Comparison of ENCODE assay signal across 8 cellular contexts in the genomic region with DNA sequence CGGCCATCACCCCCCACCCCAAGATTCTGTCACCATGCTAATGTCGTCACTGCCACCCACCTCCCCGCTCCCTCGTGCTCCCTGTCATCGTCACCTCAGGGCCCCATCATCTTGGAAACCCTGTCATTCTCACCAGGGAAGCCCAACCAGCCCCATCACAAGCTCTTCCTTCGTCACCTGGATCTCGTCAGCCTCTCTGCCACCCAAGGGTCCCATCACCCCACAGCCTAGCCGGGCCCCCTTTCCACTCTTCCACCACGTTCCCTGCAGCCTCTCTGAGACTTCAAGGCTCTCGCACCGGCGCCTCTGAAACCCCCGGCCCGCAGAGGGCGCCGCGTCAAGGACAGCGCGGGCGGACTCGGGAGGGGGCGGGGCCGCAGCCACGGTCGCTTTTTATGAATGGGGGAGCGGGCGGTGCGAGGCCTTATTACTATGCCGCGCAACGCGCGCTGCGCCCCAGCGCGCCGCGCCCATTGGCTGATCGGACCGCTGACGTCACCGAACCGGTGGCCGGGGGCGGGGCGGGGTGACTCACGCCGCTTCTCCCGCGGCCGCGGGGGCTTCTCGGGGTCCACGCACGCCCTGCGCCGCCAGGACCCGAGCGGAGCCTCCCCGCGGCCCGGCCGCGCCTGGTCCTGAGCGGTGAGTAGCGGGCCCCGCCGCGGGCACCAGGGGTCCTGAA. TPM values are rescaled to one million over a fixed set of nuclear protein-coding genes. Genes with fewer than 3 reads are reported as not detected.
DNase-seq lines count a peak whose midpoint lies in the region; FAIRE-seq and TF ChIP-seq lines count a peak whose summit lies in the region.

A gene with protein sequence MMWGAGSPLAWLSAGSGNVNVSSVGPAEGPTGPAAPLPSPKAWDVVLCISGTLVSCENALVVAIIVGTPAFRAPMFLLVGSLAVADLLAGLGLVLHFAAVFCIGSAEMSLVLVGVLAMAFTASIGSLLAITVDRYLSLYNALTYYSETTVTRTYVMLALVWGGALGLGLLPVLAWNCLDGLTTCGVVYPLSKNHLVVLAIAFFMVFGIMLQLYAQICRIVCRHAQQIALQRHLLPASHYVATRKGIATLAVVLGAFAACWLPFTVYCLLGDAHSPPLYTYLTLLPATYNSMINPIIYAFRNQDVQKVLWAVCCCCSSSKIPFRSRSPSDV (plus strand): TSS at position 527 of the 682 bp plus-strand sequence. CDS start 1,177 bp downstream, outside the sequence.

- peak; percentile 52 for TF ChIP-seq CTCF in MM.1S (IDR thresholded peaks at IDR 0.05; ENCODE audit: low read length)

- peak within 1 kb of the TSS; percentile 90 for H3K4me2 ChIP-seq in MM.1S (ENCODE audit: low read depth, low read length)

- H3K27ac ChIP-seq in MM.1S (ENCODE audit: low read length) = no peak within 1 kb of the TSS
- peak within 1 kb of the TSS; percentile 82 for H3K27ac ChIP-seq in SJSA1
- peak within 1 kb of the TSS; percentile 30 for H3K27ac ChIP-seq in substantia nigra (ENCODE audit: low read depth, low read length, poor library complexity, severe bottlenecking)

- no peaks in the 10 kb centered on the region for H4K20me1 ChIP-seq in MM.1S (ENCODE audit: insufficient read depth, low read length)

- H2AFZ ChIP-seq in MM.1S (ENCODE audit: low read length) = peak within 1 kb of the TSS; percentile 76

- no peaks in the 10 kb centered on the region for H3F3A ChIP-seq in MM.1S (ENCODE audit: insufficient read depth, low read length)

- peak within 1 kb of the TSS; percentile 90 for H3K4me3 ChIP-seq in H7 (ENCODE audit: insufficient read depth, low read depth, low read length)
- H3K4me3 ChIP-seq in MM.1S (ENCODE audit: low read length) = peak within 1 kb of the TSS; percentile 70
- peak within 1 kb of the TSS; percentile 80 for H3K4me3 ChIP-seq in SJSA1

- DNase-seq in EL = peak; percentile 93
- peak; percentile 99 for DNase-seq in H7
- DNase-seq in MM.1S = peak; percentile 89
- DNase-seq in SJSA1 (ENCODE audit: low read depth in 1 of 2, low spot score in 2 of 2) = peak; percentile 91 to 95
- peak; percentile 93 for DNase-seq in activated naive CD4-positive, alpha-beta T cell treated with Interleukin-2 at 50 U/mL for 16 hours
- peak; percentile 96 to 97 for DNase-seq in frontal cortex (ENCODE audit: low spot score in 2 of 2)
- DNase-seq in nucleus accumbens (lab: John Stamatoyannopoulos, UW) = peak in 55 of 56 donors; percentile 28 to 94 (median 76)
- DNase-seq in substantia nigra (lab: John Stamatoyannopoulos, UW) = peak in 46 of 49 donors; percentile 20 to 96 (median 76)

- H3K9me3 ChIP-seq in MM.1S (replicated peaks; ENCODE audit: insufficient read depth, low read length) = no peaks in the 10 kb centered on the region
- H3K9me3 ChIP-seq in SJSA1 (replicated peaks) = no peaks in the 10 kb centered on the region

- no peak for FAIRE-seq in frontal cortex (lab: Jason Lieb, UNC)

- H3K27me3 ChIP-seq in H7 (ENCODE audit: control insufficient read depth, insufficient read depth, low read length) (no peaks in the 10 kb centered on the region; the same call in 1 of the 2 replicates), MM.1S (replicated peaks; ENCODE audit: insufficient read depth, low read length) (peaks cover 21% of the 10 kb centered on the region; the same call in 1 of the 2 replicates), SJSA1 (replicated peaks) (no peaks in the 10 kb centered on the region)

- H3K36me3 ChIP-seq in H7 (replicated peaks; ENCODE audit: control insufficient read depth, insufficient read depth, low read length) (peaks cover 3% of the 10 kb centered on the region; the same call in 1 of the 2 replicates), MM.1S (replicated peaks; ENCODE audit: insufficient read depth, low read length) (no peaks in the 10 kb centered on the region), SJSA1 (peaks cover 13% of the 10 kb centered on the region)

- no peaks in the 10 kb centered on the region for H3K9me2 ChIP-seq in MM.1S (replicated peaks; ENCODE audit: insufficient read depth, low read length)

- H3K4me1 ChIP-seq in MM.1S (ENCODE audit: low read length) (peaks cover 7% of the 10 kb centered on the region), SJSA1 (replicated peaks) (peaks cover 20% of the 10 kb centered on the region)

- peak within 1 kb of the TSS; percentile 73 for H3K9ac ChIP-seq in MM.1S (ENCODE audit: low read length)

- H3K79me2 ChIP-seq in MM.1S (ENCODE audit: low read length) = no peaks in the 10 kb centered on the region

RNA-seq across cellular contexts. Expression of the gene that starts here (rescaled TPM):
- 5.8 and 8.5 TPM in 2 replicates for total RNA-seq in H7 (2014; rRNA removed; shearing (Covaris generic))
- total RNA-seq in SJSA1 (2014; rRNA removed; shearing (Covaris generic)) = 0.38 and 1.4 TPM in 2 replicates
- total RNA-seq in frontal cortex = 0.41 TPM

Comparison
In these comparisons a context has a peak if more than half of its experiments do, and no peak if none do; other contexts are left out.
1. Peak in DNase-seq in frontal cortex; RNA of the gene not detected or under 1 TPM.